14 cellular contexts compared by ENCODE assay signal in the genomic region with DNA sequence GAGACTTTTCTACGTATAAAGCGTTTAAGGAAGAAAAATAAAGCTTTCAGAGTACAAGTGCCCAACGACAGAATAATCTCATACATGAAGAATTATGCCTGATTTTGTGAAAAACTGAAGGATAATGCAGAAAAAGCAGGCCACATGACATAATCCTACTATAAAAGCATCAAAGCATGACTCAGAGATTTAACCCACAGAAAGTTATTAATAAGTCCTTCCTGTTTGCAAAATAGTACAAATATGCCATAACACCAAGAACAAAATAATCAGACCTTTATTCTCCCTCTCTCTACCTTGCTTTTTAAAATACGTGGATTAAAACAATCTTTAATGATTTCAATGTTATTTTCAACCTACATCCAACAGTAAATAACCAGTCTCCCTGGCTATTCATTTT.
DNase-seq lines count a peak whose midpoint lies in the region; ATAC-seq, FAIRE-seq and TF ChIP-seq lines count a peak whose summit lies in the region.
"Had no signal": no experiment of that assay in that cellular context is flagged by ENCODE, and none has a peak within 500 bp of the region (broad histone marks: within the 10 kb centered on the region; RNA-seq: fewer than 3 reads in every experiment).

No MANE protein-coding gene starts in this region.

- no peak overlapping the region for H3K9ac ChIP-seq in endothelial cell of umbilical vein (replicated peaks; ENCODE audit: extremely low read depth, insufficient read depth, low read length)

- DNase-seq in GM23338 (ENCODE audit: low spot score) (no peak), PC-9 (no peak), endothelial cell of umbilical vein (ENCODE audit: low read depth, low spot score) (peak; percentile 11), smooth muscle cell of the brain vasculature (ENCODE audit: low read depth, low spot score) (peak; percentile 1), dedifferentiated amniotic fluid mesenchymal stem cell (ENCODE audit: extremely low spot score) (no peak), lower leg skin (ENCODE audit: low spot score in 2 of 2) (no peak), NCI-H748 treated with DMSO at 0.1 percent for 48 hours (lab: John Stamatoyannopoulos, UW) (no peak)
- DNase-seq: activated naive CD8-positive, alpha-beta T cell treated with anti-CD3 and anti-CD28 coated beads, Interleukin-2, amount 10 ng/mL, durations not matched to agents 7 days and 5 days; Calu3; head of caudate nucleus; left cardiac atrium; natural killer cell; NCI-H1436 had no signal

- POLR2A ChIA-PET in PC-9 (lab: Charles Lee; ENCODE audit: unreplicated experiment) (no interaction called here), endothelial cell of umbilical vein (lab: Charles Lee) (no interaction called here)

- no peak overlapping the region for H3K27ac ChIP-seq in GM23338 (ENCODE audit: low read depth)
- peak overlapping the region; percentile 35 for H3K27ac ChIP-seq in PC-9
- no peak overlapping the region for H3K27ac ChIP-seq in endothelial cell of umbilical vein (ENCODE audit: insufficient read depth, low read depth, low read length)

- H3K9me2 ChIP-seq in GM23338 (ENCODE audit: insufficient read depth) (no peaks in the 10 kb centered on the region), PC-9 (ENCODE audit: insufficient read depth) (no peaks in the 10 kb centered on the region)

- 0 out of 2 replicates have a peak overlapping the region, but pooled peaks have one; percentile 10 for H3K27ac Mint-ChIP-seq in GM23338
- H3K27ac Mint-ChIP-seq: activated naive CD8-positive, alpha-beta T cell treated with anti-CD3 and anti-CD28 coated beads, Interleukin-2, amount 10 ng/mL, durations not matched to agents 7 days and 5 days; natural killer cell had no signal

- H3K36me3 ChIP-seq in GM23338 (ENCODE audit: insufficient read depth) (no peaks in the 10 kb centered on the region), PC-9 (ENCODE audit: low read depth) (no peaks in the 10 kb centered on the region; the same call in 1 of the 2 replicates), endothelial cell of umbilical vein (ENCODE audit: control insufficient read depth in 2 of 2, extremely low read depth in 1 of 2, insufficient read depth in 2 of 2, low read length in 2 of 2) (no peaks in the 10 kb centered on the region)

- no peaks in the 10 kb centered on the region for H3K9me1 ChIP-seq in endothelial cell of umbilical vein (replicated peaks; ENCODE audit: control insufficient read depth, extremely low read depth, insufficient read depth, low read length)

- H4K20me1 ChIP-seq in GM23338 (replicated peaks; ENCODE audit: insufficient read depth) (no peaks in the 10 kb centered on the region), PC-9 (ENCODE audit: insufficient read depth) (peaks cover 3% of the 10 kb centered on the region; the same call in 1 of the 2 replicates), endothelial cell of umbilical vein (replicated peaks; ENCODE audit: control insufficient read depth, extremely low read depth, insufficient read depth, low read length) (no peaks in the 10 kb centered on the region)

- H3K4me1 Mint-ChIP-seq in GM23338: peaks cover 18% of the 10 kb centered on the region
- H3K4me1 Mint-ChIP-seq: activated naive CD8-positive, alpha-beta T cell treated with anti-CD3 and anti-CD28 coated beads, Interleukin-2, amount 10 ng/mL, durations not matched to agents 7 days and 5 days; natural killer cell had no signal

- no peak overlapping the region for H3K4me3 ChIP-seq in GM23338
- no peak overlapping the region for H3K4me3 ChIP-seq in PC-9
- H3K4me3 ChIP-seq in endothelial cell of umbilical vein (replicated peaks in 1 of 3; ENCODE audit: insufficient read depth in 1 of 3, low read depth in 1 of 3, low read length in 3 of 3): no peak overlapping the region
- no peak overlapping the region for H3K4me3 ChIP-seq in lower leg skin (ENCODE audit: low read depth, poor library complexity, severe bottlenecking)
- H3K4me3 ChIP-seq: skin epidermis had no signal

- no peaks in the 10 kb centered on the region for H3K9me3 Mint-ChIP-seq in GM23338
- H3K9me3 Mint-ChIP-seq: natural killer cell had no signal

- TF ChIP-seq CTCF in GM23338 (conservative IDR thresholded peaks at IDR 0.05; ENCODE audit: low read depth in 2 of 2): no peak
- no peak for TF ChIP-seq CTCF in PC-9 (conservative IDR thresholded peaks at IDR 0.05)
- no peak for TF ChIP-seq CTCF in endothelial cell of umbilical vein (IDR thresholded peaks at IDR 0.05; ENCODE audit: extremely low read depth in 1 of 2, insufficient read depth in 1 of 2, low read depth in 1 of 2, low read length in 2 of 2)
- no peak for TF ChIP-seq CTCF in lower leg skin (IDR thresholded peaks at IDR 0.05)

- H3K36me3 Mint-ChIP-seq in GM23338 (ENCODE audit: low read depth): peaks cover 6% of the 10 kb centered on the region; the same call in 2 of the 3 replicates
- H3K36me3 Mint-ChIP-seq: activated naive CD8-positive, alpha-beta T cell treated with anti-CD3 and anti-CD28 coated beads, Interleukin-2, amount 10 ng/mL, durations not matched to agents 7 days and 5 days; natural killer cell had no signal

- H3F3A ChIP-seq in GM23338 (replicated peaks; ENCODE audit: low read depth): no peaks in the 10 kb centered on the region
- peaks cover 11% of the 10 kb centered on the region for H3F3A ChIP-seq in PC-9 (ENCODE audit: insufficient read depth, low read depth)

- CTCF ChIA-PET in PC-9 (lab: Charles Lee): no interaction called here
- CTCF ChIA-PET in endothelial cell of umbilical vein (lab: Charles Lee): interaction anchor here (0.8 kb wide), 1 partner anchor 11 kb away, joined by 3 read pairs; no protein-coding TSS in a partner anchor

- no TSS peak for BruUV-seq in PC-9 (replicated peaks; lab: Mats Ljungman, UMichigan)
- BruUV-seq in endothelial cell of umbilical vein (replicated peaks; lab: Mats Ljungman, UMichigan): no TSS peak

- no peak overlapping the region for H3K4me3 Mint-ChIP-seq in GM23338
- H3K4me3 Mint-ChIP-seq: activated naive CD8-positive, alpha-beta T cell treated with anti-CD3 and anti-CD28 coated beads, Interleukin-2, amount 10 ng/mL, durations not matched to agents 7 days and 5 days; natural killer cell had no signal

- intact Hi-C loops in PC-9 (cut with micrococcal nuclease; ENCODE audit: unreplicated experiment): no loop called here
- intact Hi-C loops in endothelial cell of umbilical vein (cut with micrococcal nuclease): no loop called here
- intact Hi-C loops in lower leg skin (cut with DNase I; ENCODE audit: low total_unique reads): no loop called here

- no peaks in the 10 kb centered on the region; the same call in 1 of the 2 replicates for H3K79me2 ChIP-seq in GM23338 (replicated peaks; ENCODE audit: insufficient read depth)
- H3K79me2 ChIP-seq in PC-9 (ENCODE audit: low read depth): no peaks in the 10 kb centered on the region
- H3K79me2 ChIP-seq in endothelial cell of umbilical vein (ENCODE audit: control insufficient read depth, insufficient read depth, low read length): no peaks in the 10 kb centered on the region

- TF ChIP-seq POLR2A in endothelial cell of umbilical vein (IDR thresholded peaks at IDR 0.05; ENCODE audit: low read depth, low read length): no peak
- no peak for TF ChIP-seq POLR2A in lower leg skin (IDR thresholded peaks at IDR 0.05)

- H3K4me1 ChIP-seq in GM23338 (ENCODE audit: insufficient read depth): peaks cover 8% of the 10 kb centered on the region
- peaks cover 42% of the 10 kb centered on the region for H3K4me1 ChIP-seq in PC-9 (replicated peaks; ENCODE audit: insufficient read depth)
- H3K4me1 ChIP-seq in endothelial cell of umbilical vein (ENCODE audit: control insufficient read depth, extremely low read depth, insufficient read depth, low read length): no peaks in the 10 kb centered on the region

- no peaks in the 10 kb centered on the region for H3K27me3 Mint-ChIP-seq in GM23338 (ENCODE audit: insufficient read depth, low read depth, poor library complexity)

- dilution Hi-C loops in endothelial cell of umbilical vein (cut with MboI; ENCODE audit: extremely low pct_ligation_motif_present, low sequenced_read_pairs): no loop called here

- no peaks in the 10 kb centered on the region for H3K9me3 ChIP-seq in PC-9 (ENCODE audit: insufficient read depth, low read depth)
- H3K9me3 ChIP-seq in endothelial cell of umbilical vein (replicated peaks; ENCODE audit: control insufficient read depth, insufficient read depth, low read length): no peaks in the 10 kb centered on the region

- 59 to 68% methylated on average over 4 of the region's 4 CpGs for WGBS in lower leg skin, 2 donors

- no peak for ATAC-seq in GM23338
- ATAC-seq: left cardiac atrium, natural killer cell had no signal

- H3K27me3 ChIP-seq in GM23338 (ENCODE audit: insufficient read depth) (no peaks in the 10 kb centered on the region), PC-9 (ENCODE audit: insufficient read depth, low read depth) (no peaks in the 10 kb centered on the region), endothelial cell of umbilical vein (ENCODE audit: control insufficient read depth in 2 of 2, insufficient read depth in 2 of 2, low read length in 2 of 2) (no peaks in the 10 kb centered on the region)

- H2AFZ ChIP-seq in GM23338: no peak overlapping the region
- no peak overlapping the region for H2AFZ ChIP-seq in PC-9
- H2AFZ ChIP-seq in endothelial cell of umbilical vein (ENCODE audit: low read depth, low read length): no peak overlapping the region

- H3K4me2 ChIP-seq in GM23338 (no peak overlapping the region), PC-9 (peak overlapping the region; percentile 35), endothelial cell of umbilical vein (ENCODE audit: insufficient read depth, low read length) (no peak overlapping the region)

- no peak for FAIRE-seq in endothelial cell of umbilical vein (lab: Jason Lieb, UNC)

TF ChIP-seq in GM23338, 12 proteins besides CTCF, POLR2A, EP300 and RAD21:
- TF ChIP-seq ZNF331 (CRISPR knock-in tag; IDR thresholded peaks at IDR 0.05; ENCODE audit: low read depth): no peak

TF ChIP-seq in endothelial cell of umbilical vein, 7 proteins besides CTCF, POLR2A, EP300 and RAD21:
- TF ChIP-seq JUN (IDR thresholded peaks at IDR 0.05; ENCODE audit: borderline replicate concordance, insufficient read depth, insufficient read length, low read depth): peak; percentile 60
- no peak for TF ChIP-seq EZH2 (IDR thresholded peaks at IDR 0.05; ENCODE audit: borderline replicate concordance, low read depth, low read length, severe bottlenecking)
- TF ChIP-seq FOS (IDR thresholded peaks at IDR 0.05; ENCODE audit: borderline replicate concordance, insufficient read depth, low read length): peak; percentile 33

Comparison
In these comparisons a context has a peak if more than half of its experiments do, and no peak if none do; other contexts are left out.
1. DNase-seq: peak in endothelial cell of umbilical vein (single experiment) and smooth muscle cell of the brain vasculature (single experiment); none in GM23338 (single experiment), PC-9 (0 of 2), dedifferentiated amniotic fluid mesenchymal stem cell (single experiment), lower leg skin (0 of 2) and NCI-H748 treated with DMSO at 0.1 percent for 48 hours (single experiment).